13 cellular contexts compared by ENCODE assay signal in genomic region chr15:42465520-42466259, GRCh38. TPM values are rescaled to one million over a fixed set of nuclear protein-coding genes. Genes with fewer than 3 reads are reported as not detected.
DNase-seq lines count a peak whose midpoint lies in the region; ATAC-seq and TF ChIP-seq lines count a peak whose summit lies in the region.
"Had no signal": no experiment of that assay in that cellular context is flagged by ENCODE, and none has a peak within 500 bp of the region (broad histone marks: within the 10 kb centered on the region; RNA-seq: fewer than 3 reads in every experiment).

No MANE protein-coding gene starts in this region.

- no peak for TF ChIP-seq CTCF in hepatocyte (IDR thresholded peaks at IDR 0.05; ENCODE audit: poor library complexity)
- TF ChIP-seq CTCF in omental fat pad (IDR thresholded peaks at IDR 0.05): no peak
- TF ChIP-seq CTCF in endothelial cell (IDR thresholded peaks at IDR 0.05; ENCODE audit: unreplicated experiment): no peak
- TF ChIP-seq CTCF in mammary epithelial cell (conservative IDR thresholded peaks at IDR 0.05 in 1 of 2, IDR thresholded peaks at IDR 0.05 in 1 of 2; ENCODE audit: extremely low read depth in 1 of 2, insufficient read depth in 1 of 2, low read depth in 1 of 2, low read length in 2 of 2): no peak

- intact Hi-C loops in mammary epithelial cell (cut with micrococcal nuclease): no loop called here

- H4K20me1 ChIP-seq in hepatocyte (ENCODE audit: insufficient read depth, poor library complexity, severe bottlenecking): no peaks in the 10 kb centered on the region
- no peaks in the 10 kb centered on the region for H4K20me1 ChIP-seq in mammary epithelial cell (ENCODE audit: insufficient read depth, low read length)

- in situ Hi-C loops in mammary epithelial cell (cut with MboI; ENCODE audit: low sequenced_read_pairs in 2 of 2): no loop called here

- dilution Hi-C loops in mammary epithelial cell (cut with HindIII; ENCODE audit: low sequenced_read_pairs): no loop called here

- H3K4me1 Mint-ChIP-seq in endothelial cell (ENCODE audit: unreplicated experiment): peaks cover 9% of the 10 kb centered on the region

- no peaks in the 10 kb centered on the region for H3K27me3 Mint-ChIP-seq in endothelial cell (ENCODE audit: unreplicated experiment)
- H3K27me3 Mint-ChIP-seq: B cell; CD4-positive, alpha-beta T cell had no signal

- no peaks in the 10 kb centered on the region for H3K27me3 ChIP-seq in hepatocyte
- no peaks in the 10 kb centered on the region for H3K27me3 ChIP-seq in mammary epithelial cell (ENCODE audit: insufficient read depth, low read length)

- CTCF ChIA-PET in mammary epithelial cell (lab: Charles Lee; ENCODE audit: low non-redundant PET): no interaction called here

- H3K9me3 ChIP-seq in hepatocyte (ENCODE audit: low read depth): no peaks in the 10 kb centered on the region
- no peaks in the 10 kb centered on the region for H3K9me3 ChIP-seq in mammary epithelial cell (replicated peaks; ENCODE audit: insufficient read depth, low read length)

- H3K4me3 ChIP-seq in hepatocyte (no peak overlapping the region), mammary epithelial cell (replicated peaks in 1 of 3; ENCODE audit: insufficient read depth in 1 of 3, low read depth in 2 of 3, low read length in 3 of 3) (no peak overlapping the region)

- H3K36me3 Mint-ChIP-seq in endothelial cell (ENCODE audit: low read depth, unreplicated experiment): peaks cover 15% of the 10 kb centered on the region

- H3K27ac ChIP-seq in hepatocyte (peak overlapping the region; percentile 51), mammary epithelial cell (ENCODE audit: insufficient read depth, low read depth, low read length) (no peak overlapping the region)

- WGBS in hepatocyte (ENCODE audit: low lambda C conversion rate, missing lambda C conversion rate): 83% methylated on average over 8 of the region's 8 CpGs
- WGBS in mammary epithelial cell (ENCODE audit: low coverage, missing lambda C conversion rate): 90% methylated on average over 8 of the region's 8 CpGs

- H3K4me2 ChIP-seq in hepatocyte (no peak overlapping the region), mammary epithelial cell (ENCODE audit: insufficient read depth, low read depth, low read length) (no peak overlapping the region)

- ATAC-seq in omental fat pad (ENCODE audit: low FRiP score) (peak; percentile 47), GM18868 (IDR thresholded peaks at IDR 0.05; ENCODE audit: unreplicated experiment) (no peak)

- no peak overlapping the region for H2AFZ ChIP-seq in hepatocyte
- H2AFZ ChIP-seq in mammary epithelial cell (ENCODE audit: low read depth, low read length): no peak overlapping the region

- no peaks in the 10 kb centered on the region for H3K9me3 Mint-ChIP-seq in endothelial cell (ENCODE audit: unreplicated experiment)
- H3K9me3 Mint-ChIP-seq: CD4-positive, alpha-beta T cell had no signal

- no TSS peak for BruUV-seq in mammary epithelial cell (replicated peaks; lab: Mats Ljungman, UMichigan)

- no peak overlapping the region for H3K9ac ChIP-seq in mammary epithelial cell (ENCODE audit: insufficient read depth, low read length)

- no peak overlapping the region for H3K4me3 Mint-ChIP-seq in endothelial cell (ENCODE audit: unreplicated experiment)
- H3K4me3 Mint-ChIP-seq: B cell; CD4-positive, alpha-beta T cell had no signal

- H3K4me1 ChIP-seq in hepatocyte (ENCODE audit: insufficient read depth): no peaks in the 10 kb centered on the region
- H3K4me1 ChIP-seq in mammary epithelial cell (ENCODE audit: insufficient read depth, low read length): no peaks in the 10 kb centered on the region

- no peak overlapping the region for H3K27ac Mint-ChIP-seq in endothelial cell (ENCODE audit: unreplicated experiment)
- H3K27ac Mint-ChIP-seq: CD4-positive, alpha-beta T cell had no signal

- peak; percentile 12 for DNase-seq in dedifferentiated amniotic fluid mesenchymal stem cell (ENCODE audit: extremely low spot score)
- no peak for DNase-seq in hepatocyte (ENCODE audit: low spot score)
- DNase-seq in omental fat pad (ENCODE audit: low spot score): no peak
- no peak for DNase-seq in endothelial cell (ENCODE audit: low spot score)
- no peak for DNase-seq in mammary epithelial cell
- DNase-seq in NCI-H1694 treated with DMSO at 0.1 percent for 48 hours (lab: John Stamatoyannopoulos, UW): no peak
- DNase-seq: C1 segment of cervical spinal cord; Calu3; CD4-positive, alpha-beta T cell; DMS 273 treated with DMSO at 0.1 percent for 48 hours; H7 had no signal

- H3K9me2 ChIP-seq in hepatocyte (replicated peaks; ENCODE audit: insufficient read depth): no peaks in the 10 kb centered on the region

- H3K36me3 ChIP-seq in hepatocyte (replicated peaks; ENCODE audit: insufficient read depth, low read depth) (no peaks in the 10 kb centered on the region), mammary epithelial cell (ENCODE audit: insufficient read depth, low read length) (peaks cover 12% of the 10 kb centered on the region)

- peaks cover 8% of the 10 kb centered on the region for H3K79me2 ChIP-seq in hepatocyte
- H3K79me2 ChIP-seq in mammary epithelial cell (ENCODE audit: insufficient read depth, low read length): peaks cover 17% of the 10 kb centered on the region

RNA-seq across cellular contexts. Expression of gene ZNF106, which starts 25.3 kb away (rescaled TPM):
- total RNA-seq in hepatocyte (39.0 and 44.5 TPM in 2 replicates), omental fat pad (100 to 1,000 TPM in 1 of 4 donors, 10 to 100 TPM in 3; 85.6 to 105 (median 93.7) TPM), endothelial cell (ENCODE audit: unreplicated experiment) (56.3 TPM), mammary epithelial cell (10 to 100 TPM; 48.7 to 56.3 TPM)
- polyA plus RNA-seq in hepatocyte (30.1 and 40.9 TPM in 2 replicates), mammary epithelial cell (13.0 TPM)
- 67.6 TPM for polyA minus RNA-seq in mammary epithelial cell

RNA-seq across cellular contexts. Expression of gene SNAP23, which starts 29.7 kb away (rescaled TPM):
- 103 and 123 TPM in 2 replicates for total RNA-seq in hepatocyte
- 82.7 and 85.7 TPM in 2 replicates for polyA plus RNA-seq in hepatocyte
- 10 to 100 TPM; 52.2 to 89.6 (median 81.7) TPM for total RNA-seq in omental fat pad
- 121 TPM for total RNA-seq in endothelial cell (ENCODE audit: unreplicated experiment)
- 10 to 100 TPM; 40.0 to 45.7 TPM for total RNA-seq in mammary epithelial cell
- polyA plus RNA-seq in mammary epithelial cell: 21.7 TPM
- polyA minus RNA-seq in mammary epithelial cell: 28.0 TPM
